1 cellular context compared by ENCODE assay signal in the genomic region with DNA sequence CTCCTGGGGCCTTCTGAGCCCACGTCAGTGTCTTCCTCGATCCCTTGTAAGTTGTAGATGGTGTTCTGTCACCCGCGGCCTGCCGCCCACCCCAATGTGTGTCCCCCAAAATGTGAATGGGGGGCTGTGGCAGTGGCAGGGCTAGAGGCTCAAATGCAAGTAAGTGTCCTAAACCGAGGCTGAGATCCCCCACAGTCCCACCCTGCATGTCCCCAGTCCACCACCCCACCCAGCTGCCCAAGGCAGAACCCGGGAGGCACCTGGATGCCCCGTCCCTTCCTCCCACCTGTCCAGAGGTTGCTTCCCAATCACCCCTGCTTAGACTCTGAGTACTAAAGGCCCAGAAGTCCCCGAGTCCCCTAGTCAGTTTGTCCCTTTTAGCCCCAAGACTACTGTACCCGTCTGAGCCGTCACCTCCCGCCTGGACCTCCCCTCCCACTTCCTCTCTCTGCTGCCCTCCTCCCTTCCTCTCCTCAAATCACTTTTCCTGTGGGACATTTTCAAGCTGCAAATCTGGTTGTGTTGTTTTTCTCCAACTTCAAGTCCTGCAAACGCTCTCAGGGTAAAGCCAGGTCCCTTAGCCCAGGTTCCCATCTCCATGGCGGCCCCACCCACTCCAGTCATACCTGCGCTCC.
TF ChIP-seq lines count a peak whose summit lies in the region.

No MANE protein-coding gene starts in this region.

TF ChIP-seq in H1, 55 proteins besides CTCF, POLR2A, EP300 and RAD21:
- no peak for TF ChIP-seq SAP30 (IDR thresholded peaks at IDR 0.05; ENCODE audit: insufficient read depth, insufficient replicate concordance, low read length)
- TF ChIP-seq SIN3A (conservative IDR thresholded peaks at IDR 0.05 in 1 of 2, IDR thresholded peaks at IDR 0.05 in 1 of 2; ENCODE audit: low read depth in 1 of 2, low read length in 2 of 2) = no peak
- no peak for TF ChIP-seq CREB1 (IDR thresholded peaks at IDR 0.05)
- no peak for TF ChIP-seq EZH2 (IDR thresholded peaks at IDR 0.05; ENCODE audit: low read depth, low read length, severe bottlenecking)
